Comparison of ENCODE assay signal across 1 cellular context in the genomic region with DNA sequence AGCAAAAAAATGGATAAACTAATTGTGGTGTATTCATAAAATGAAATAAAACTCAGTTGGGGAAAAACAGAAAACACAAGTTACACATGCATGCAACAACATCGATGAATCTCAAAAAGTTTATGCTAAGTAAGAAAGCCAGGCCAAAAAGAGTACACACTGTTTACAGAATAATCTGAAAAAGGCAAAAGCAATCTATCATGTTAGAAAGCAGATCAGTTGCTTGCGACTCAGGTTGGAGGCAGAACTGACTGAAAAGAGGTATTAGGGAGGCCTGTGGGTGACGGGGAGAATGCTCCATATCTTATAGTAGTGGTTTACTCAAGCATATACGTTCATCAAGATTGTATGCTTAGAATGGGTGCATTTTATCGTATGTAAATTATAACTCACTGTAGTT.
TF ChIP-seq lines count a peak whose summit lies in the region.

No MANE protein-coding gene starts in this region.

TF ChIP-seq in HCT116, 20 proteins besides CTCF, POLR2A, EP300 and RAD21 (continued from another document):
- TF ChIP-seq, protein P1, sequence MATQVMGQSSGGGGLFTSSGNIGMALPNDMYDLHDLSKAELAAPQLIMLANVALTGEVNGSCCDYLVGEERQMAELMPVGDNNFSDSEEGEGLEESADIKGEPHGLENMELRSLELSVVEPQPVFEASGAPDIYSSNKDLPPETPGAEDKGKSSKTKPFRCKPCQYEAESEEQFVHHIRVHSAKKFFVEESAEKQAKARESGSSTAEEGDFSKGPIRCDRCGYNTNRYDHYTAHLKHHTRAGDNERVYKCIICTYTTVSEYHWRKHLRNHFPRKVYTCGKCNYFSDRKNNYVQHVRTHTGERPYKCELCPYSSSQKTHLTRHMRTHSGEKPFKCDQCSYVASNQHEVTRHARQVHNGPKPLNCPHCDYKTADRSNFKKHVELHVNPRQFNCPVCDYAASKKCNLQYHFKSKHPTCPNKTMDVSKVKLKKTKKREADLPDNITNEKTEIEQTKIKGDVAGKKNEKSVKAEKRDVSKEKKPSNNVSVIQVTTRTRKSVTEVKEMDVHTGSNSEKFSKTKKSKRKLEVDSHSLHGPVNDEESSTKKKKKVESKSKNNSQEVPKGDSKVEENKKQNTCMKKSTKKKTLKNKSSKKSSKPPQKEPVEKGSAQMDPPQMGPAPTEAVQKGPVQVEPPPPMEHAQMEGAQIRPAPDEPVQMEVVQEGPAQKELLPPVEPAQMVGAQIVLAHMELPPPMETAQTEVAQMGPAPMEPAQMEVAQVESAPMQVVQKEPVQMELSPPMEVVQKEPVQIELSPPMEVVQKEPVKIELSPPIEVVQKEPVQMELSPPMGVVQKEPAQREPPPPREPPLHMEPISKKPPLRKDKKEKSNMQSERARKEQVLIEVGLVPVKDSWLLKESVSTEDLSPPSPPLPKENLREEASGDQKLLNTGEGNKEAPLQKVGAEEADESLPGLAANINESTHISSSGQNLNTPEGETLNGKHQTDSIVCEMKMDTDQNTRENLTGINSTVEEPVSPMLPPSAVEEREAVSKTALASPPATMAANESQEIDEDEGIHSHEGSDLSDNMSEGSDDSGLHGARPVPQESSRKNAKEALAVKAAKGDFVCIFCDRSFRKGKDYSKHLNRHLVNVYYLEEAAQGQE (IDR thresholded peaks at IDR 0.05; ENCODE audit: low read depth): no peak
- TF ChIP-seq, protein P2, sequence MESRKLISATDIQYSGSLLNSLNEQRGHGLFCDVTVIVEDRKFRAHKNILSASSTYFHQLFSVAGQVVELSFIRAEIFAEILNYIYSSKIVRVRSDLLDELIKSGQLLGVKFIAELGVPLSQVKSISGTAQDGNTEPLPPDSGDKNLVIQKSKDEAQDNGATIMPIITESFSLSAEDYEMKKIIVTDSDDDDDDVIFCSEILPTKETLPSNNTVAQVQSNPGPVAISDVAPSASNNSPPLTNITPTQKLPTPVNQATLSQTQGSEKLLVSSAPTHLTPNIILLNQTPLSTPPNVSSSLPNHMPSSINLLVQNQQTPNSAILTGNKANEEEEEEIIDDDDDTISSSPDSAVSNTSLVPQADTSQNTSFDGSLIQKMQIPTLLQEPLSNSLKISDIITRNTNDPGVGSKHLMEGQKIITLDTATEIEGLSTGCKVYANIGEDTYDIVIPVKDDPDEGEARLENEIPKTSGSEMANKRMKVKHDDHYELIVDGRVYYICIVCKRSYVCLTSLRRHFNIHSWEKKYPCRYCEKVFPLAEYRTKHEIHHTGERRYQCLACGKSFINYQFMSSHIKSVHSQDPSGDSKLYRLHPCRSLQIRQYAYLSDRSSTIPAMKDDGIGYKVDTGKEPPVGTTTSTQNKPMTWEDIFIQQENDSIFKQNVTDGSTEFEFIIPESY (IDR thresholded peaks at IDR 0.05; ENCODE audit: extremely low read depth, insufficient replicate concordance, low read length): no peak
- TF ChIP-seq TCF7L2 (IDR thresholded peaks at IDR 0.05; ENCODE audit: borderline replicate concordance, extremely low read depth, insufficient read depth, insufficient read length): no peak
- TF ChIP-seq ZFX (IDR thresholded peaks at IDR 0.05): no peak
- no peak for TF ChIP-seq EZH2 (IDR thresholded peaks at IDR 0.05)
- TF ChIP-seq, protein P3, sequence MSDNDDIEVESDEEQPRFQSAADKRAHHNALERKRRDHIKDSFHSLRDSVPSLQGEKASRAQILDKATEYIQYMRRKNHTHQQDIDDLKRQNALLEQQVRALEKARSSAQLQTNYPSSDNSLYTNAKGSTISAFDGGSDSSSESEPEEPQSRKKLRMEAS (IDR thresholded peaks at IDR 0.05): no peak
- TF ChIP-seq JUND (IDR thresholded peaks at IDR 0.05): no peak
- no peak for TF ChIP-seq CEBPB (IDR thresholded peaks at IDR 0.05; ENCODE audit: low read depth)
- no peak for TF ChIP-seq YY1 (IDR thresholded peaks at IDR 0.05; ENCODE audit: extremely low read depth, insufficient replicate concordance, low read depth, low read length)
- TF ChIP-seq POLR2AphosphoS5 (IDR thresholded peaks at IDR 0.05; ENCODE audit: low read depth, low read length): no peak
- TF ChIP-seq SP1 (IDR thresholded peaks at IDR 0.05; ENCODE audit: low read depth): no peak
- TF ChIP-seq, protein P4, sequence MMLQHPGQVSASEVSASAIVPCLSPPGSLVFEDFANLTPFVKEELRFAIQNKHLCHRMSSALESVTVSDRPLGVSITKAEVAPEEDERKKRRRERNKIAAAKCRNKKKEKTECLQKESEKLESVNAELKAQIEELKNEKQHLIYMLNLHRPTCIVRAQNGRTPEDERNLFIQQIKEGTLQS (IDR thresholded peaks at IDR 0.05): no peak
- no peak for TF ChIP-seq SIN3A (IDR thresholded peaks at IDR 0.05; ENCODE audit: low read depth)
